In the genomic region with DNA sequence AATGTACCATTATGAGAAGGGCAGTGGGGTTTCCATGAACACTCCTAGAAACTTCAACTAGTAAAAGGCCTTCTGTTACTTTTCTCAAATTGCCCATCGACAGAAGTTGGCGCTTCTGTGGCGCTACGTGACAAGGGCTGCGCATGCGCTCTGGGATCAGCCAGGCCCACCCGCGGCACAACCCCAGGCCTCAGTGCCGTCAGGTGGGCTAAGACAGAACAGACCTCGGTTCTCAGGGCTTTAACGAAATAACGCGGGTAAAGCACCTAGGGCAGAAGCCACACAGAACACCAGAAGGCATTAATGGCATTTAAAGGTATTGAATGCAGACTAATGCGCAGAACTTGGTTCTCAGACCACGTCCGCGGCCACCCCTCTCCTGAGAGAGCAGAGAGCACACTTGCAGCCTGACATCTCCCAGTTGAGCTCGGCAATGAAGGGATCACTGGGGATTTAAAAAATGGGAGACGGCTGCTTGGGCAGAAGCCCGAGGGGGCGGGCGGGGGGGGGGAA, we compare ENCODE assay signal across 8 cellular contexts.
DNase-seq lines count a peak whose midpoint lies in the region; ATAC-seq, FAIRE-seq and TF ChIP-seq lines count a peak whose summit lies in the region.

No MANE protein-coding gene starts in this region.

- no peaks in the 10 kb centered on the region for H3K27me3 ChIP-seq in breast epithelium
- no peaks in the 10 kb centered on the region for H3K27me3 ChIP-seq in small intestine (ENCODE audit: control insufficient read depth in 2 of 2, insufficient read depth in 2 of 2, low read length in 2 of 2)

- TF ChIP-seq CTCF in GM12865 (IDR thresholded peaks at IDR 0.05; ENCODE audit: insufficient read depth, low read depth, low read length, missing control alignments) (no peak), WI38 (IDR thresholded peaks at IDR 0.05; ENCODE audit: low read depth, low read length) (no peak), breast epithelium (IDR thresholded peaks at IDR 0.05) (no peak)

- FAIRE-seq in small intestine (lab: Jason Lieb, UNC), result no peak

- in situ Hi-C loops in ACHN (cut with HindIII; ENCODE audit: low pct_ligation_motif_present, low pct_unique_long_range_greater_than_20kb, low sequenced_read_pairs), result no loop called here

- peak overlapping the region; percentile 97 for H3K27ac ChIP-seq in breast epithelium
- H3K27ac ChIP-seq in small intestine (ENCODE audit: low read depth in 1 of 2, low read length in 1 of 2), result peak overlapping the region; percentile 42 to 88

- H3K9me3 ChIP-seq in breast epithelium, result no peaks in the 10 kb centered on the region
- H3K9me3 ChIP-seq in small intestine (ENCODE audit: control insufficient read depth, low read depth), result no peaks in the 10 kb centered on the region

- TF ChIP-seq POLR2A in breast epithelium (IDR thresholded peaks at IDR 0.05), result no peak

- ATAC-seq in HG02642 (IDR thresholded peaks at IDR 0.05; ENCODE audit: poor library complexity, unreplicated experiment), result peak; percentile 35

- H3K36me3 ChIP-seq in breast epithelium (no peaks in the 10 kb centered on the region), small intestine (ENCODE audit: control insufficient read depth in 2 of 2, insufficient read depth in 2 of 2, low read length in 2 of 2) (no peaks in the 10 kb centered on the region)

- intact Hi-C loops in breast epithelium (cut with DNase I; ENCODE audit: low total_unique reads), result no loop called here

- no peaks in the 10 kb centered on the region for H3K4me1 ChIP-seq in breast epithelium
- no peaks in the 10 kb centered on the region for H3K4me1 ChIP-seq in small intestine (ENCODE audit: control insufficient read depth in 2 of 2, insufficient read depth in 1 of 2, low read depth in 1 of 2, low read length in 1 of 2)

- H3K4me3 ChIP-seq in GM12865 (ENCODE audit: low read depth, low read length) (peak overlapping the region; percentile 83), WI38 (ENCODE audit: low read depth, low read length) (peak overlapping the region; percentile 87), breast epithelium (peak overlapping the region; percentile 71 to 85 (median 82)), small intestine (ENCODE audit: low read depth in 1 of 2, low read length in 2 of 2) (peak overlapping the region; percentile 51 to 62)

- 0 to 1% (median 1%) methylated on average over 20 to 22 of the region's 22 CpGs for WGBS in small intestine, 3 donors

- peak; percentile 89 for DNase-seq in GM12865 (ENCODE audit: low read depth)
- DNase-seq in NCI-H1694 (lab: John Stamatoyannopoulos, UW), result peak; percentile 34
- peak; percentile 35 to 61 for DNase-seq in breast epithelium (ENCODE audit: low spot score in 2 of 2)
- DNase-seq in iPS-NIHi11 (ENCODE audit: low spot score), result peak; percentile 79
- DNase-seq in small intestine, result peak; percentile 66
- no peak for DNase-seq in ACHN
